1 cellular context compared by ENCODE assay signal in the genomic region with DNA sequence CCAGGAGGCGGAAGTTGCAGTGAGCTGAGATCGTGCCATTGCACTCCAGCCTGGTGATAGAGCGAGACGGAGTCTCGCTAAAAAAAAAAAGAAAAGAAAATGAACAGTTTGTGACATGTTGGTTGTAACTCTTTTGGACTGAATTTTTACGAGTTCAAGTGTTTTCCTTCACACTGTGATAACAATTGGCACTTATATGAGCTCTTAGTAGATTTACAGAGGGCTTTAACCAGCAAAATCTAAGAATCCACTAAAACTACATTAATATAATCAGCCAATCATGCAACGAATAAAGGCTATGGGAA.
TF ChIP-seq lines count a peak whose summit lies in the region.

No MANE protein-coding gene starts in this region.

TF ChIP-seq in HepG2, 621 proteins besides CTCF, POLR2A, EP300 and RAD21:
- TF ChIP-seq YEATS4 (CRISPR knock-in tag; IDR thresholded peaks at IDR 0.05; ENCODE audit: borderline replicate concordance) (peak; percentile 43; the same call in 1 of the 2 replicates), GABPA (IDR thresholded peaks at IDR 0.05; ENCODE audit: low read depth, low read length) (no peak), GABPA (CRISPR knock-in tag; IDR thresholded peaks at IDR 0.05; ENCODE audit: low read depth) (peak; percentile 17; the same call in 1 of the 2 replicates), ZNF501 (CRISPR knock-in tag; IDR thresholded peaks at IDR 0.05) (no peak), SP1 (IDR thresholded peaks at IDR 0.05) (no peak), SP1 (CRISPR knock-in tag; IDR thresholded peaks at IDR 0.05) (no peak), MEF2D (CRISPR knock-in tag; IDR thresholded peaks at IDR 0.05) (0 out of 2 replicates have a peak, but pooled peaks have one; percentile 30), ELF3 (CRISPR knock-in tag; IDR thresholded peaks at IDR 0.05) (0 out of 2 replicates have a peak, but pooled peaks have one; percentile 15)
